ENCODE assay signal across 32 cellular contexts in the genomic region with DNA sequence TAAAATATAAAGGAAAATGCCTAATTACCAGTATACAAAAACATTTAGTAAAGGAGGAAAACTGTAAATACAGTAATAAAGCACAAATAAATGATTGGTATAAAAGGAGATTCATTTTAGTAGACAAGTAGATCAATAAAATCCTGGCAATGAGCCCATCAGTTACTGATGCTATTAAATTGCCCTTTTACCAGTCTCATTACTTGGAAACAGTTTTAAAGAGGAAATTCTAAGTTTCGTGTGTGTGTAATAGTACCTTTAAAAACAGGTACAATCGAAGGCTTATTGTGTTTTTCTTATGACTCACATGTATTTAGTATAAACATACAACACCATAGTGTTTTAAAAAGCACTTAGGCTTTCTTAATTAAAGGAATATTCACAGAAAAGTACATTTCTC. TPM values are rescaled to one million over a fixed set of nuclear protein-coding genes. Genes with fewer than 3 reads are reported as not detected.
"Had no signal": no experiment of that assay in that cellular context is flagged by ENCODE, and none has a peak within 500 bp of the region (broad histone marks: within the 10 kb centered on the region; RNA-seq: fewer than 3 reads in every experiment).

No MANE protein-coding gene starts in this region.

- H3K36me3 ChIP-seq: esophagus squamous epithelium, heart right ventricle, pancreas, prostate gland, stomach, thyroid gland, upper lobe of left lung, vagina had no signal

- H3K4me1 ChIP-seq: esophagus squamous epithelium, heart right ventricle, pancreas, prostate gland, stomach, thyroid gland, upper lobe of left lung, vagina had no signal

- H3K27me3 ChIP-seq: esophagus squamous epithelium, heart right ventricle, pancreas, stomach, thyroid gland, upper lobe of left lung, vagina had no signal

- H3K27me3 Mint-ChIP-seq: activated B cell treated with CpG ODN at 0.5 μM for 24 hours; activated CD8-positive, alpha-beta T cell treated with anti-CD3 and anti-CD28 coated beads for 36 hours; memory B cell; naive thymus-derived CD4-positive, alpha-beta T cell; stimulated activated memory B cell treated with anti-CD40 and anti-IgM and Interleukin-4, amounts not matched to agents 10 μg/mL and 1 μg/mL and 100 μg/mL, for 72 hours had no signal

- H3K4me1 Mint-ChIP-seq: activated B cell treated with CpG ODN at 0.5 μM for 24 hours; memory B cell; naive thymus-derived CD4-positive, alpha-beta T cell; stimulated activated memory B cell treated with anti-CD40 and anti-IgM and Interleukin-4, amounts not matched to agents 10 μg/mL and 1 μg/mL and 100 μg/mL, for 72 hours had no signal

- H3K4me3 ChIP-seq: esophagus squamous epithelium, heart right ventricle, pancreas, prostate gland, skin epidermis, stomach, thyroid gland, upper lobe of left lung, vagina had no signal

- H3K36me3 Mint-ChIP-seq: activated naive CD4-positive, alpha-beta T cell treated with anti-CD3 and anti-CD28 coated beads, Interleukin-2, amount 50 U/mL, for 72 hours; memory B cell; naive thymus-derived CD4-positive, alpha-beta T cell; stimulated activated memory B cell treated with anti-CD40 and anti-IgM and Interleukin-4, amounts not matched to agents 10 μg/mL and 1 μg/mL and 100 μg/mL, for 72 hours had no signal

- ATAC-seq: activated CD8-positive, alpha-beta T cell treated with anti-CD3 and anti-CD28 coated beads for 36 hours; activated naive CD4-positive, alpha-beta T cell treated with anti-CD3 and anti-CD28 coated beads, Interleukin-2, amount 50 U/mL, for 72 hours; heart right ventricle; naive thymus-derived CD4-positive, alpha-beta T cell; pancreas; sciatic nerve; stimulated activated memory B cell treated with anti-CD40 and anti-IgM and Interleukin-4, amounts not matched to agents 10 μg/mL and 1 μg/mL and 100 μg/mL, for 72 hours had no signal

- H3K27ac Mint-ChIP-seq: activated B cell treated with CpG ODN at 0.5 μM for 24 hours; activated CD8-positive, alpha-beta T cell treated with anti-CD3 and anti-CD28 coated beads for 36 hours; activated naive CD4-positive, alpha-beta T cell treated with anti-CD3 and anti-CD28 coated beads, Interleukin-2, amount 50 U/mL, for 72 hours; memory B cell; naive thymus-derived CD4-positive, alpha-beta T cell; stimulated activated memory B cell treated with anti-CD40 and anti-IgM and Interleukin-4, amounts not matched to agents 10 μg/mL and 1 μg/mL and 100 μg/mL, for 72 hours had no signal

- H3K9me3 Mint-ChIP-seq: activated CD8-positive, alpha-beta T cell treated with anti-CD3 and anti-CD28 coated beads for 36 hours had no signal

- DNase-seq: activated B cell treated with CpG ODN at 0.5 μM for 24 hours; activated CD4-positive, alpha-beta T cell treated with anti-CD3 and anti-CD28 coated beads, Interleukin-2, amount 50 U/mL, for 1 hour; activated CD8-positive, alpha-beta T cell treated with anti-CD3 and anti-CD28 coated beads for 36 hours; activated naive CD4-positive, alpha-beta T cell; activated T-cell treated with anti-CD3 and anti-CD28 coated beads, Interleukin-2, amount 50 U/mL, for 48 hours; anterior cingulate cortex; dermis blood vessel endothelial cell; effector CD4-positive, alpha-beta T cell; esophagus squamous epithelium; foreskin melanocyte; heart right ventricle; midbrain; naive thymus-derived CD4-positive, alpha-beta T cell; nucleus accumbens; pancreas; retina; stimulated activated CD4-positive, alpha-beta T cell treated with anti-CD3 and anti-CD28 coated beads, Interleukin-1b, Interleukin-23, amount 100 ng/mL, for 48 hours; stimulated activated CD4-positive, alpha-beta T cell treated with anti-CD3 and anti-CD28 coated beads, Interleukin-4, amount 100 ng/mL, for 4 hours; stimulated activated CD8-positive, alpha-beta memory T cell treated with anti-CD3 and anti-CD28 coated beads, Interleukin-4, amount 100 ng/mL, for 48 hours; stomach; thyroid gland; upper lobe of left lung had no signal

- H3K9me3 ChIP-seq: esophagus squamous epithelium, heart right ventricle, pancreas, prostate gland, stomach, thyroid gland, vagina had no signal

- H3K27ac ChIP-seq: epithelial cell of prostate, esophagus squamous epithelium, heart right ventricle, pancreas, prostate gland, skin epidermis, stomach, thyroid gland, upper lobe of left lung, vagina had no signal

- H3K4me3 Mint-ChIP-seq: activated B cell treated with CpG ODN at 0.5 μM for 24 hours; activated CD8-positive, alpha-beta T cell treated with anti-CD3 and anti-CD28 coated beads for 36 hours; memory B cell; naive thymus-derived CD4-positive, alpha-beta T cell; stimulated activated memory B cell treated with anti-CD40 and anti-IgM and Interleukin-4, amounts not matched to agents 10 μg/mL and 1 μg/mL and 100 μg/mL, for 72 hours had no signal

RNA-seq across cellular contexts. Expression of a gene that starts 46.4 kb away (rescaled TPM):
- total RNA-seq: activated B cell treated with CpG ODN at 0.5 μM for 24 hours; activated CD8-positive, alpha-beta T cell treated with anti-CD3 and anti-CD28 coated beads for 36 hours; activated naive CD4-positive, alpha-beta T cell treated with anti-CD3 and anti-CD28 coated beads, Interleukin-2, amount 50 U/mL, for 72 hours; dermis blood vessel endothelial cell; esophagus squamous epithelium; glomerular endothelial cell; heart right ventricle; kidney epithelial cell; naive thymus-derived CD4-positive, alpha-beta T cell; thyroid gland had no signal
- polyA plus RNA-seq: heart right ventricle; naive thymus-derived CD4-positive, alpha-beta T cell had no signal
